ENCODE assay signal across 15 cellular contexts in genomic region chr2:113977060-113977659, GRCh38.
A peak's percentile ranks its signal among the peaks of the same experiment; 100 is the strongest.
DNase-seq lines count a peak whose midpoint lies in the region; ATAC-seq and TF ChIP-seq lines count a peak whose summit lies in the region.
"Had no signal": no experiment of that assay in that cellular context is flagged by ENCODE, and none has a peak within 500 bp of the region (broad histone marks: within the 10 kb centered on the region; RNA-seq: fewer than 3 reads in every experiment).

No MANE protein-coding gene starts in this region.

- no peak overlapping the region for H3K4me3 ChIP-seq in Caco-2 (ENCODE audit: low read depth, low read length)

- no peaks in the 10 kb centered on the region for H3K9me3 Mint-ChIP-seq in Caco-2 (ENCODE audit: unreplicated experiment)
- peaks cover 8% of the 10 kb centered on the region for H3K9me3 Mint-ChIP-seq in dendritic cell treated with granulocyte-macrophage colony-stimulating factor and Interleukin-4, amounts not matched to agents 40 ng/mL and 50 ng/mL, for 4 days
- H3K9me3 Mint-ChIP-seq in neural crest cell, result peaks cover 2% of the 10 kb centered on the region
- H3K9me3 Mint-ChIP-seq: memory B cell had no signal

- H3K36me3 Mint-ChIP-seq in Caco-2 (ENCODE audit: insufficient read depth, unreplicated experiment) (peaks cover 32% of the 10 kb centered on the region), neural crest cell (ENCODE audit: low read depth) (peaks cover 12% of the 10 kb centered on the region)
- peaks cover 84% of the 10 kb centered on the region for H3K36me3 Mint-ChIP-seq in dendritic cell treated with granulocyte-macrophage colony-stimulating factor and Interleukin-4, amounts not matched to agents 40 ng/mL and 50 ng/mL, for 4 days (ENCODE audit: low read depth)

- H3K9me3 ChIP-seq in Caco-2, result no peaks in the 10 kb centered on the region

- peaks cover 23% of the 10 kb centered on the region for H3K4me1 ChIP-seq in Caco-2

- no peaks in the 10 kb centered on the region for H3K27me3 Mint-ChIP-seq in Caco-2 (ENCODE audit: insufficient read depth, unreplicated experiment)
- no peaks in the 10 kb centered on the region for H3K27me3 Mint-ChIP-seq in dendritic cell treated with granulocyte-macrophage colony-stimulating factor and Interleukin-4, amounts not matched to agents 40 ng/mL and 50 ng/mL, for 4 days
- H3K27me3 Mint-ChIP-seq in neural crest cell (ENCODE audit: low read depth), result no peaks in the 10 kb centered on the region
- H3K27me3 Mint-ChIP-seq: memory B cell had no signal

- POLR2A ChIA-PET in Caco-2 (lab: Charles Lee), result interaction anchor here (1.0 kb wide), 1 partner anchor 574 kb away, joined by 3 read pairs; no protein-coding TSS in a partner anchor

- BruUV-seq in Caco-2 (replicated peaks; lab: Mats Ljungman, UMichigan), result no TSS peak

- peak in 1 of 2 experiments; percentile 15 for DNase-seq in Caco-2
- DNase-seq in NCI-H146 (lab: John Stamatoyannopoulos, UW), result peak; percentile 38
- DNase-seq in neural crest cell (ENCODE audit: low read depth, low spot score), result no peak
- DNase-seq in cortex of kidney (lab: John Stamatoyannopoulos, UW), result no peak
- DNase-seq in NK-92 (lab: John Stamatoyannopoulos, UW; ENCODE audit: unreplicated experiment), result no peak
- DNase-seq: activated CD8-positive, alpha-beta memory T cell treated with anti-CD3 and anti-CD28 coated beads for 24 hours; activated gamma-delta T cell; C1 segment of cervical spinal cord; EL; NCI-H1105 treated with DMSO at 0.1 percent for 48 hours had no signal

- H3K36me3 ChIP-seq in Caco-2 (ENCODE audit: control insufficient read depth, insufficient read depth, low read length), result no peaks in the 10 kb centered on the region
- H3K36me3 ChIP-seq: WERI-Rb-1 had no signal

- intact Hi-C loops in Caco-2 (cut with micrococcal nuclease; ENCODE audit: unreplicated experiment), result loop anchor here (1.0 to 5.0 kb wide), 6 partner anchors 85 to 665 kb away; no protein-coding TSS in a partner anchor
- intact Hi-C loops in dendritic cell treated with granulocyte-macrophage colony-stimulating factor and Interleukin-4, amounts not matched to agents 40 ng/mL and 50 ng/mL, for 4 days (cut with micrococcal nuclease), result no loop called here

- H3K4me3 Mint-ChIP-seq in Caco-2 (ENCODE audit: unreplicated experiment), result peak overlapping the region; percentile 63
- H3K4me3 Mint-ChIP-seq in dendritic cell treated with granulocyte-macrophage colony-stimulating factor and Interleukin-4, amounts not matched to agents 40 ng/mL and 50 ng/mL, for 4 days, result no peak overlapping the region
- H3K4me3 Mint-ChIP-seq in neural crest cell, result peak overlapping the region; percentile 4
- H3K4me3 Mint-ChIP-seq: memory B cell had no signal

- H3K4me1 Mint-ChIP-seq in Caco-2 (ENCODE audit: low read depth, unreplicated experiment) (peaks cover 16% of the 10 kb centered on the region), neural crest cell (peaks cover 20% of the 10 kb centered on the region)
- peaks cover 38% of the 10 kb centered on the region for H3K4me1 Mint-ChIP-seq in dendritic cell treated with granulocyte-macrophage colony-stimulating factor and Interleukin-4, amounts not matched to agents 40 ng/mL and 50 ng/mL, for 4 days (ENCODE audit: low read depth)

- no peaks in the 10 kb centered on the region for H3K27me3 ChIP-seq in Caco-2 (replicated peaks; ENCODE audit: control insufficient read depth, insufficient read depth, low read length)

- CTCF ChIA-PET in Caco-2 (lab: Charles Lee), result interaction anchor here (0.7 to 3.0 kb wide), 8 partner anchors 9 to 599 kb away, joined by 3 to 48 read pairs (median 4); partner anchors contain the start of gene ACTR3

- no peak for ATAC-seq in HG03520 (IDR thresholded peaks at IDR 0.05; ENCODE audit: unreplicated experiment)
- ATAC-seq in HG03045 (IDR thresholded peaks at IDR 0.05; ENCODE audit: unreplicated experiment), result no peak

- H3K27ac Mint-ChIP-seq in Caco-2 (ENCODE audit: unreplicated experiment) (peak overlapping the region; percentile 92), neural crest cell (ENCODE audit: unreplicated experiment) (peak overlapping the region; percentile 58)
- peak overlapping the region; percentile 34 for H3K27ac Mint-ChIP-seq in dendritic cell treated with granulocyte-macrophage colony-stimulating factor and Interleukin-4, amounts not matched to agents 40 ng/mL and 50 ng/mL, for 4 days

- TF ChIP-seq CTCF in Caco-2 (IDR thresholded peaks at IDR 0.05; ENCODE audit: insufficient read depth in 1 of 2, low read depth in 1 of 2, low read length in 1 of 2, severe bottlenecking in 1 of 2, unreplicated experiment in 1 of 2) (no peak), neural crest cell (conservative IDR thresholded peaks at IDR 0.05) (no peak)

Comparison
In these comparisons a context has a peak if more than half of its experiments do, and no peak if none do; other contexts are left out.
1. H3K27ac Mint-ChIP-seq: peak in every context shown above with its lines; median percentile 92 in Caco-2; 58 in neural crest cell; 34 in dendritic cell treated with granulocyte-macrophage colony-stimulating factor and Interleukin-4, amounts not matched to agents 40 ng/mL and 50 ng/mL, for 4 days.